Comparison of ENCODE assay signal across 23 cellular contexts in genomic region chr7:25246306-25246705, GRCh38. TPM values are rescaled to one million over a fixed set of nuclear protein-coding genes. Genes with fewer than 3 reads are reported as not detected.
"Had no signal": no experiment of that assay in that cellular context is flagged by ENCODE, and none has a peak within 500 bp of the region (broad histone marks: within the 10 kb centered on the region; RNA-seq: fewer than 3 reads in every experiment).

No MANE protein-coding gene starts in this region.

- ATAC-seq: effector memory CD8-positive, alpha-beta T cell; esophagus mucosa; heart right ventricle; left colon; mucosa of descending colon; naive thymus-derived CD8-positive, alpha-beta T cell; right cardiac atrium had no signal

- H3K27me3 ChIP-seq: uterus had no signal

- H3K4me1 Mint-ChIP-seq: naive thymus-derived CD8-positive, alpha-beta T cell; neural crest cell had no signal

- H3K27ac ChIP-seq: heart right ventricle, uterus had no signal

- DNase-seq: cerebellar nuclear complex; effector memory CD8-positive, alpha-beta T cell; heart right ventricle; islet precursor cell; left colon; mucosa of descending colon; naive thymus-derived CD8-positive, alpha-beta T cell; posterior cingulate gyrus; right cardiac atrium; small intestine; stimulated activated CD4-positive, alpha-beta T cell treated with anti-CD3 and anti-CD28 coated beads, Interleukin-12 subunit alpha, Interleukin-12 subunit beta, amount 100 ng/mL, for 4 hours; stimulated activated naive CD4-positive, alpha-beta T cell treated with Interleukin-2 at 50 U/mL for 16 hours; uterus had no signal

- H3K4me3 Mint-ChIP-seq: dendritic cell treated with granulocyte-macrophage colony-stimulating factor and Interleukin-4, amounts not matched to agents 40 ng/mL and 50 ng/mL, for 4 days; effector memory CD8-positive, alpha-beta T cell; naive thymus-derived CD8-positive, alpha-beta T cell; neural crest cell had no signal

- H3K9me3 ChIP-seq: mucosa of descending colon, uterus had no signal

- H3K4me3 ChIP-seq: heart right ventricle, mucosa of descending colon, uterus had no signal

- H3K36me3 ChIP-seq: heart right ventricle, uterus had no signal

- H3K27ac Mint-ChIP-seq: dendritic cell treated with granulocyte-macrophage colony-stimulating factor and Interleukin-4, amounts not matched to agents 40 ng/mL and 50 ng/mL, for 4 days; effector memory CD8-positive, alpha-beta T cell; naive thymus-derived CD8-positive, alpha-beta T cell had no signal

- H3K36me3 Mint-ChIP-seq: naive thymus-derived CD8-positive, alpha-beta T cell had no signal

- H3K9me3 Mint-ChIP-seq: dendritic cell treated with granulocyte-macrophage colony-stimulating factor and Interleukin-4, amounts not matched to agents 40 ng/mL and 50 ng/mL, for 4 days; effector memory CD8-positive, alpha-beta T cell; naive thymus-derived CD8-positive, alpha-beta T cell had no signal

RNA-seq across cellular contexts. Expression of gene NPVF, which starts 18.0 kb away (rescaled TPM):
- total RNA-seq: esophagus mucosa; fibroblast of lung; frontal cortex; glomerular endothelial cell; heart right ventricle; left colon; liver; lung microvascular endothelial cell; mucosa of descending colon; naive thymus-derived CD8-positive, alpha-beta T cell; neural crest cell; osteocyte; pulmonary artery endothelial cell; right cardiac atrium; uterus had no signal
- polyA plus RNA-seq: fibroblast of lung; heart right ventricle; liver; naive thymus-derived CD8-positive, alpha-beta T cell; right cardiac atrium; small intestine had no signal
